ENCODE assay signal across 1 cellular context in genomic region chr6:35402136-35402855, GRCh38.
TF ChIP-seq lines count a peak whose summit lies in the region.

No MANE protein-coding gene starts in this region.

TF ChIP-seq in liver, 16 proteins besides CTCF, POLR2A, EP300 and RAD21 (continued from another document):
- TF ChIP-seq ZBTB33 (IDR thresholded peaks at IDR 0.05) (no peak), RXRA (IDR thresholded peaks at IDR 0.05) (peak; percentile 97), YY1 (IDR thresholded peaks at IDR 0.05) (peak; percentile 44), GABPA (IDR thresholded peaks at IDR 0.05 in 1 of 2, conservative IDR thresholded peaks at IDR 0.05 in 1 of 2) (no peak), SP1 (IDR thresholded peaks at IDR 0.05) (peak; percentile 76), JUND (IDR thresholded peaks at IDR 0.05) (peak in 1 of 2 donors; percentile 64), HNF4G (IDR thresholded peaks at IDR 0.05) (no peak), HNF4A (conservative IDR thresholded peaks at IDR 0.05) (peak; percentile 75 to 87), FOXA1 (IDR thresholded peaks at IDR 0.05) (no peak)
